ENCODE assay signal across 34 cellular contexts in the genomic region with DNA sequence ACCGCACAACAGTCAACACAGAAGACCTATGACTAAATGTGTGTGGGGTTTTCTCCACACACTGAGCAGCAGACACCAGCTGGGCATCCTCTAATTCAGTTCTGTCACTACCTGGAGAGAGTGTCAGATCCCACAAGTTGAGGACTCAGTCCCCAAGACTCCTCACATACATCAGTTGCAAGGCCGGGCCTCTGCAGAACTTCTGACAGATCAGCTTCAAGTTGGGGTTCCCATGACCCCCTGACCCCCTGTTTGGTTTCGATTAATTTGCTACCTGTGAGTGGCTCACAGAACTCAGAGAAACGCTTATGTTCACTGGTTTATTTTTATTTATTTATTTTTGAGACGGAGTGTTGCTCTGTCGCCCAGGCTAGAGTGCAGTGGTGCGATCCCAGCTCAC.
"Had no signal": no experiment of that assay in that cellular context is flagged by ENCODE, and none has a peak within 500 bp of the region (broad histone marks: within the 10 kb centered on the region; RNA-seq: fewer than 3 reads in every experiment).

No MANE protein-coding gene starts in this region.

- H3K27me3 ChIP-seq: MG63 had no signal

- DNase-seq: Karpas-422, Kasumi-1, KG1, MG63, MM.1S, MV-4-11, NCI-H1048, NCI-H1092, NCI-H1092 treated with DMSO at 0.1 percent for 48 hours, NCI-H1105, NCI-H1105 treated with DMSO at 0.1 percent for 48 hours, NCI-H1417, NCI-H1417 treated with DMSO at 0.1 percent for 48 hours, NCI-H1436, NCI-H1436 treated with DMSO at 0.1 percent for 48 hours, NCI-H146, NCI-H1694 treated with DMSO at 0.1 percent for 48 hours, NCI-H187, NCI-H187 treated with DMSO at 0.1 percent for 48 hours, NCI-H1930, NCI-H2029, NCI-H2029 treated with DMSO at 0.1 percent for 48 hours, NCI-H2081, NCI-H2081 treated with DMSO at 0.1 percent for 48 hours, NCI-H2107, NCI-H2171, NCI-H2171 treated with DMSO at 0.1 percent for 48 hours, NCI-H2227 treated with DMSO at 0.1 percent for 48 hours, NCI-H226, NCI-H345, NCI-H446, NCI-H446 treated with DMSO at 0.1 percent for 48 hours, NCI-H510A had no signal

- H3K27ac ChIP-seq: KMS-11 had no signal

- H3K36me3 ChIP-seq: MG63 had no signal

- H3K4me3 ChIP-seq: MG63 had no signal

- H3K9me3 ChIP-seq: MG63 had no signal
